8 cellular contexts compared by ENCODE assay signal in the genomic region with DNA sequence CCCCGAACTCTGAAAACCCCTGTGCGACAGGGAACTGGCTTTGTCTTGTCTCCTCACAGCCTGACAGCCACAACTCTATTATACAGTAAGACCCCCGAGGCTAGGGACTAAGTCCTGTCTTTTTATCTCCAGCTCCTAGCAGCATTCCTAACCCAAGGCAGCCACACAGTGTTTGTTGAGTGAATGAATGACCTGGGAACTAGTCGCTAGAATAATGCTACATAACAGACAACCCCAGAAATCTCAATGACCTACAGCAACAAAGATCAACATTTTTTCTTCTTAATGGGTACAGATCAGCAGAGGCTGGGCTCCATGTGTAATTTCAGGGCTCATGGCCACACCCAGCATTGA.
DNase-seq lines count a peak whose midpoint lies in the region; ATAC-seq and TF ChIP-seq lines count a peak whose summit lies in the region.

No MANE protein-coding gene starts in this region.

- intact Hi-C loops in heart right ventricle (cut with DNase I): loop anchor here in 7 of 10 donors (5.0 to 10.0 kb wide), 7 partner anchors 52 to 345 kb away; partner anchors contain the start of gene TNRC6C (in 2 of the 7)
- intact Hi-C loops in left ventricle myocardium superior (cut with micrococcal nuclease): no loop called here

- H3K36me3 ChIP-seq in heart right ventricle (no peaks in the 10 kb centered on the region), urinary bladder (ENCODE audit: insufficient read depth) (no peaks in the 10 kb centered on the region)

- WGBS in heart right ventricle, 2 donors: 77 to 79% methylated on average over 4 of the region's 4 CpGs
- 76% methylated on average over 4 of the region's 4 CpGs for WGBS in urinary bladder

- H3K27me3 ChIP-seq in heart right ventricle: peaks cover 0 to 11% (median 0%) of the 10 kb centered on the region in 7 donors

- H3K4me1 ChIP-seq in heart right ventricle (peaks cover 12 to 48% (median 20%) of the 10 kb centered on the region in 9 donors), urinary bladder (ENCODE audit: insufficient read depth) (no peaks in the 10 kb centered on the region)

- H3K9me3 ChIP-seq in heart right ventricle: no peaks in the 10 kb centered on the region

- peak overlapping the region; percentile 94 to 99 (median 98) for H3K27ac Mint-ChIP-seq in naive B cell

- peaks cover 12 to 39% (median 15%) of the 10 kb centered on the region in 3 donors for H3K27me3 Mint-ChIP-seq in naive B cell

- peak overlapping the region in 8 of 10 donors; percentile 46 to 65 (median 54) for H3K4me3 ChIP-seq in heart right ventricle
- peak overlapping the region; percentile 49 for H3K4me3 ChIP-seq in urinary bladder (ENCODE audit: low read depth, low read length)

- TF ChIP-seq CTCF in heart right ventricle (IDR thresholded peaks at IDR 0.05): no peak

- H3K36me3 Mint-ChIP-seq in naive B cell: no peaks in the 10 kb centered on the region

- H3K4me1 Mint-ChIP-seq in naive B cell: peaks cover 54 to 69% (median 68%) of the 10 kb centered on the region in 3 donors

- ATAC-seq in heart right ventricle (peak in 2 of 8 donors; percentile 23), left ventricle myocardium superior (no peak), naive B cell (ENCODE audit: low read depth in 2 of 2) (no peak), HG02798 (IDR thresholded peaks at IDR 0.05; ENCODE audit: poor library complexity, unreplicated experiment) (no peak), GM21786 (IDR thresholded peaks at IDR 0.05; ENCODE audit: unreplicated experiment) (no peak)

- H3K4me3 Mint-ChIP-seq in naive B cell: peak overlapping the region; percentile 83 to 91 (median 90)

- DNase-seq in heart right ventricle: no peak
- no peak for DNase-seq in left ventricle myocardium superior
- DNase-seq in caudate nucleus (lab: John Stamatoyannopoulos, UW): no peak
- DNase-seq in naive B cell: no peak
- DNase-seq in NCI-H2171 treated with DMSO at 0.1 percent for 48 hours (lab: John Stamatoyannopoulos, UW): no peak

- H3K9me3 Mint-ChIP-seq in naive B cell: no peaks in the 10 kb centered on the region

- H3K27ac ChIP-seq in heart right ventricle (peak overlapping the region in 9 of 10 donors; percentile 47 to 90 (median 69)), caudate nucleus (ENCODE audit: low read depth, low read length) (peak overlapping the region; percentile 89), urinary bladder (ENCODE audit: low read depth) (no peak overlapping the region)
